Comparison of ENCODE assay signal across 12 cellular contexts in genomic region chr7:21041666-21042065, GRCh38.
"Had no signal": no experiment of that assay in that cellular context is flagged by ENCODE, and none has a peak within 500 bp of the region (broad histone marks: within the 10 kb centered on the region; RNA-seq: fewer than 3 reads in every experiment).

No MANE protein-coding gene starts in this region.

- H3K4me1 Mint-ChIP-seq: activated naive CD8-positive, alpha-beta T cell treated with anti-CD3 and anti-CD28 coated beads for 36 hours had no signal

- H3K4me3 Mint-ChIP-seq: activated CD8-positive, alpha-beta T cell treated with anti-CD3 and anti-CD28 coated beads for 36 hours; activated naive CD8-positive, alpha-beta T cell treated with anti-CD3 and anti-CD28 coated beads for 36 hours; activated T-cell treated with anti-CD3 and anti-CD28 coated beads, Interleukin-2, amount 50 U/mL, for 72 hours had no signal

- DNase-seq: activated CD4-positive, CD25-positive, alpha-beta regulatory T cell treated with anti-CD3 and anti-CD28 coated beads, Interleukin-2, amount 50 U/mL, for 72 hours; activated CD8-positive, alpha-beta memory T cell treated with anti-CD3 and anti-CD28 coated beads, Interleukin-2, amount 50 U/mL, for 4 hours; activated CD8-positive, alpha-beta T cell treated with anti-CD3 and anti-CD28 coated beads for 36 hours; activated gamma-delta T cell treated with Interleukin-2 at 50 U/mL for 16 hours; activated naive CD8-positive, alpha-beta T cell treated with anti-CD3 and anti-CD28 coated beads for 36 hours; activated T-cell treated with anti-CD3 and anti-CD28 coated beads, Interleukin-2, amount 50 U/mL, for 72 hours; foreskin keratinocyte; head of caudate nucleus; right cardiac atrium; small intestine; thyroid gland had no signal

- H3K27me3 ChIP-seq: breast epithelium, foreskin keratinocyte, thyroid gland had no signal

- H3K27ac ChIP-seq: breast epithelium, foreskin keratinocyte, thyroid gland had no signal

- H3K9me3 ChIP-seq: breast epithelium, thyroid gland had no signal

- H3K4me3 ChIP-seq: breast epithelium, thyroid gland had no signal

- H3K36me3 ChIP-seq: breast epithelium, thyroid gland had no signal

- H3K36me3 Mint-ChIP-seq: activated naive CD8-positive, alpha-beta T cell treated with anti-CD3 and anti-CD28 coated beads for 36 hours had no signal

- H3K4me1 ChIP-seq: breast epithelium, foreskin keratinocyte, thyroid gland had no signal

- H3K9me3 Mint-ChIP-seq: activated CD8-positive, alpha-beta T cell treated with anti-CD3 and anti-CD28 coated beads for 36 hours; activated naive CD8-positive, alpha-beta T cell treated with anti-CD3 and anti-CD28 coated beads for 36 hours had no signal

- ATAC-seq: activated CD8-positive, alpha-beta T cell treated with anti-CD3 and anti-CD28 coated beads for 36 hours; activated T-cell treated with anti-CD3 and anti-CD28 coated beads, Interleukin-2, amount 50 U/mL, for 72 hours; foreskin keratinocyte; right cardiac atrium had no signal

- H3K27ac Mint-ChIP-seq: activated CD8-positive, alpha-beta T cell treated with anti-CD3 and anti-CD28 coated beads for 36 hours; activated naive CD8-positive, alpha-beta T cell treated with anti-CD3 and anti-CD28 coated beads for 36 hours; activated T-cell treated with anti-CD3 and anti-CD28 coated beads, Interleukin-2, amount 50 U/mL, for 72 hours had no signal
